In genomic region chr17:45123930-45124796, GRCh38 we compare ENCODE assay signal across 8 cellular contexts. TPM values are rescaled to one million over a fixed set of nuclear protein-coding genes. Genes with fewer than 3 reads are reported as not detected.
A peak's percentile ranks its signal among the peaks of the same experiment; 100 is the strongest.
DNase-seq lines count a peak whose midpoint lies in the region; ATAC-seq, FAIRE-seq and TF ChIP-seq lines count a peak whose summit lies in the region.

No MANE protein-coding gene starts in this region.

- ATAC-seq in A549 (peak; percentile 77 to 85), GM21723 (IDR thresholded peaks at IDR 0.05; ENCODE audit: unreplicated experiment) (no peak), HG03457 (IDR thresholded peaks at IDR 0.05; ENCODE audit: unreplicated experiment) (no peak)

- DNase-seq in A549 (ENCODE audit: low read depth in 1 of 2, low spot score in 1 of 2): peak; percentile 95 to 96
- DNase-seq in HFF-Myc (ENCODE audit: extremely low read depth, low read depth): peak; percentile 88
- peak; percentile 24 for DNase-seq in T-helper 22 cell (ENCODE audit: low read depth)
- DNase-seq in fibroblast of villous mesenchyme (ENCODE audit: low read depth): peak; percentile 89
- DNase-seq in SK-N-DZ (ENCODE audit: low spot score): no peak

- TF ChIP-seq POLR2A in A549 (IDR thresholded peaks at IDR 0.05; ENCODE audit: low read length): peak; percentile 32; the same call in 1 of the 2 replicates

- 6% methylated on average over 11 of the region's 15 CpGs for WGBS in A549 (ENCODE audit: missing lambda C conversion rate)

- 0 out of 3 replicates have a peak overlapping the region, but pooled peaks have one; percentile 10 for H3K4me3 ChIP-seq in A549
- no peak overlapping the region for H3K4me3 ChIP-seq in HFF-Myc (replicated peaks; ENCODE audit: low read depth, low read length)
- H3K4me3 ChIP-seq in fibroblast of villous mesenchyme (ENCODE audit: low read depth, low read length): no peak overlapping the region
- peak overlapping the region; percentile 50 for H3K4me3 ChIP-seq in skeletal muscle satellite cell (ENCODE audit: low read length)

- no peaks in the 10 kb centered on the region for H3K27me3 ChIP-seq in skeletal muscle satellite cell (ENCODE audit: control insufficient read depth, insufficient read depth, low read length)

- TF ChIP-seq CTCF in A549 (IDR thresholded peaks at IDR 0.05) (no peak), HFF-Myc (IDR thresholded peaks at IDR 0.05; ENCODE audit: low read depth, low read length, missing control alignments) (no peak), fibroblast of villous mesenchyme (IDR thresholded peaks at IDR 0.05; ENCODE audit: insufficient read depth, low read depth, low read length) (no peak)

- FAIRE-seq in A549 (lab: Jason Lieb, UNC): peak; percentile 94

- H3K4me1 ChIP-seq in A549: peaks cover 75% of the 10 kb centered on the region
- H3K4me1 ChIP-seq in skeletal muscle satellite cell (ENCODE audit: control insufficient read depth, insufficient read depth, low read length): peaks cover 41% of the 10 kb centered on the region

- H3K4me2 ChIP-seq in A549: peak overlapping the region; percentile 86
- H3K4me2 ChIP-seq in skeletal muscle satellite cell (ENCODE audit: low read length): peak overlapping the region; percentile 66

- POLR2A ChIA-PET in A549 (lab: Yijun Ruan, JAX): interaction anchor here (1.3 kb wide), 2 partner anchors 11 to 24 kb away, joined by 3 to 5 read pairs; partner anchors contain the start of genes ACBD4 and HEXIM1

- no peaks in the 10 kb centered on the region for H3K9me3 ChIP-seq in A549
- no peaks in the 10 kb centered on the region for H3K9me3 ChIP-seq in skeletal muscle satellite cell (replicated peaks; ENCODE audit: low read length)

- peak overlapping the region; percentile 95 to 98 for H3K27ac ChIP-seq in A549

- peak in 1 of 2 experiments; percentile 72; a peak in 2 of 5 replicates for TF ChIP-seq EP300 in A549 (IDR thresholded peaks at IDR 0.05)

- peak overlapping the region; percentile 69 for H3K9ac ChIP-seq in skeletal muscle satellite cell (ENCODE audit: low read depth, low read length)

- CTCF ChIA-PET in A549 (lab: Yijun Ruan, JAX): interaction anchor here (0.6 to 20.1 kb wide), 10 partner anchors 9 to 204 kb away, joined by 3 to 742 read pairs (median 8); partner anchors contain the start of genes ACBD4, HEXIM1, HEXIM2 and PLCD3

- TF ChIP-seq RAD21 in A549 (conservative IDR thresholded peaks at IDR 0.05 in 1 of 2, IDR thresholded peaks at IDR 0.05 in 1 of 2): peak in 1 of 2 experiments; percentile 26; a peak in 1 of 5 replicates

- H3K36me3 ChIP-seq in skeletal muscle satellite cell (ENCODE audit: insufficient read depth, low read length): peaks cover 7% of the 10 kb centered on the region

TF ChIP-seq in A549, 52 proteins besides CTCF, POLR2A, EP300 and RAD21 (continues in another document):
- TF ChIP-seq, protein P1, sequence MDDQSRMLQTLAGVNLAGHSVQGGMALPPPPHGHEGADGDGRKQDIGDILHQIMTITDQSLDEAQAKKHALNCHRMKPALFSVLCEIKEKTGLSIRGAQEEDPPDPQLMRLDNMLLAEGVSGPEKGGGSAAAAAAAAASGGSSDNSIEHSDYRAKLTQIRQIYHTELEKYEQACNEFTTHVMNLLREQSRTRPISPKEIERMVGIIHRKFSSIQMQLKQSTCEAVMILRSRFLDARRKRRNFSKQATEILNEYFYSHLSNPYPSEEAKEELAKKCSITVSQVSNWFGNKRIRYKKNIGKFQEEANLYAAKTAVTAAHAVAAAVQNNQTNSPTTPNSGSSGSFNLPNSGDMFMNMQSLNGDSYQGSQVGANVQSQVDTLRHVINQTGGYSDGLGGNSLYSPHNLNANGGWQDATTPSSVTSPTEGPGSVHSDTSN (IDR thresholded peaks at IDR 0.05): 0 out of 2 replicates have a peak, but pooled peaks have one; percentile 38
- TF ChIP-seq RCOR1 (IDR thresholded peaks at IDR 0.05; ENCODE audit: low read depth, low read length) (0 out of 2 replicates have a peak, but pooled peaks have one; percentile 15), HEYL (CRISPR knock-in tag; IDR thresholded peaks at IDR 0.05) (peak; percentile 86; the same call in 1 of the 2 replicates), SMC3 (IDR thresholded peaks at IDR 0.05) (0 out of 3 replicates have a peak, but pooled peaks have one; percentile 10), CEBPB (IDR thresholded peaks at IDR 0.05) (no peak), ZSCAN20 (CRISPR knock-in tag; IDR thresholded peaks at IDR 0.05) (no peak), GATA3 (IDR thresholded peaks at IDR 0.05; ENCODE audit: borderline replicate concordance) (peak; percentile 61; the same call in 1 of the 2 replicates), JUNB (IDR thresholded peaks at IDR 0.05) (peak; percentile 88), FOSB (CRISPR knock-in tag; IDR thresholded peaks at IDR 0.05) (0 out of 2 replicates have a peak, but pooled peaks have one; percentile 32), EHF (CRISPR knock-in tag; IDR thresholded peaks at IDR 0.05) (0 out of 2 replicates have a peak, but pooled peaks have one; percentile 19), TFCP2L1 (CRISPR knock-in tag; IDR thresholded peaks at IDR 0.05) (0 out of 2 replicates have a peak, but pooled peaks have one; percentile 51), POLR2AphosphoS2 (conservative IDR thresholded peaks at IDR 0.05; ENCODE audit: low read length) (no peak), HOXB5 (CRISPR knock-in tag; IDR thresholded peaks at IDR 0.05) (peak; percentile 70; the same call in 1 of the 2 replicates), MYC (IDR thresholded peaks at IDR 0.05; ENCODE audit: borderline replicate concordance, low read length) (peak; percentile 43; the same call in 1 of the 2 replicates), PHF8 (IDR thresholded peaks at IDR 0.05; ENCODE audit: borderline replicate concordance, low read depth) (no peak), MAX (IDR thresholded peaks at IDR 0.05) (peak; percentile 83), E2F6 (IDR thresholded peaks at IDR 0.05; ENCODE audit: borderline replicate concordance, low read depth) (peak; percentile 41; the same call in 1 of the 2 replicates)

RNA-seq across cellular contexts. Expression of gene PLCD3, which starts 8.2 kb away (rescaled TPM):
- 55.5 and 56.6 TPM in 2 replicates for polyA plus RNA-seq in A549 (2011; rRNA removed)
- polyA plus RNA-seq in A549 (2012; cell fraction: cytosol; rRNA removed): 98.3 and 162 TPM in 2 replicates
- polyA plus RNA-seq in A549 (2012; cell fraction: nucleus; rRNA removed): 215 and 231 TPM in 2 replicates
- polyA plus RNA-seq in A549 (2017; fragmentation: RNase III; extraction: RNeasy Plus Mini Kit Qiagen cat#74134 plus additional on column Dnase treatment): 104 to 107 TPM (median 105 TPM) in 3 replicates
- 138 and 167 TPM in 2 replicates for polyA minus RNA-seq in A549 (2011; rRNA and poly(A)+ RNA removed)
- 41.9 and 62.6 TPM in 2 replicates for total RNA-seq in fibroblast of villous mesenchyme
- 5.3 and 13.3 TPM in 2 replicates for total RNA-seq in skeletal muscle satellite cell (2012; rRNA removed)
- 14.7 and 16.2 TPM in 2 replicates for polyA plus RNA-seq in SK-N-DZ (2014; cell fraction: cytosol; rRNA removed)
- 17.1 and 17.3 TPM in 2 replicates for polyA plus RNA-seq in SK-N-DZ (2014; cell fraction: nucleus; rRNA removed)

RNA-seq across cellular contexts. Expression of gene ACBD4, which starts 11.3 kb away (rescaled TPM):
- 11.2 and 11.4 TPM in 2 replicates for polyA plus RNA-seq in A549 (2011; rRNA removed)
- 9.6 and 13.5 TPM in 2 replicates for polyA plus RNA-seq in A549 (2012; cell fraction: cytosol; rRNA removed)
- 34.8 and 36.5 TPM in 2 replicates for polyA plus RNA-seq in A549 (2012; cell fraction: nucleus; rRNA removed)
- polyA plus RNA-seq in A549 (2017; fragmentation: RNase III; extraction: RNeasy Plus Mini Kit Qiagen cat#74134 plus additional on column Dnase treatment): 13.0 to 14.8 TPM (median 13.7 TPM) in 3 replicates
- 10.6 and 12.4 TPM in 2 replicates for polyA minus RNA-seq in A549 (2011; rRNA and poly(A)+ RNA removed)
- total RNA-seq in fibroblast of villous mesenchyme: 6.1 and 6.9 TPM in 2 replicates
- total RNA-seq in skeletal muscle satellite cell (2012; rRNA removed): 0.87 and 4.6 TPM in 2 replicates
- polyA plus RNA-seq in SK-N-DZ (2014; cell fraction: cytosol; rRNA removed): 6.4 TPM in 2 replicates
- 21.1 and 23.7 TPM in 2 replicates for polyA plus RNA-seq in SK-N-DZ (2014; cell fraction: nucleus; rRNA removed)

RNA-seq across cellular contexts. Expression of gene HEXIM1, which starts 24.1 kb away (rescaled TPM):
- 39.3 and 54.0 TPM in 2 replicates for polyA plus RNA-seq in A549 (2011; rRNA removed)
- polyA plus RNA-seq in A549 (2012; cell fraction: cytosol; rRNA removed): 64.8 and 66.9 TPM in 2 replicates
- polyA plus RNA-seq in A549 (2012; cell fraction: nucleus; rRNA removed): 44.8 and 55.9 TPM in 2 replicates
- polyA plus RNA-seq in A549 (2017; fragmentation: RNase III; extraction: RNeasy Plus Mini Kit Qiagen cat#74134 plus additional on column Dnase treatment): 118 to 143 TPM (median 131 TPM) in 3 replicates
- 17.3 and 25.6 TPM in 2 replicates for polyA minus RNA-seq in A549 (2011; rRNA and poly(A)+ RNA removed)
- total RNA-seq in fibroblast of villous mesenchyme: 8.4 and 11.7 TPM in 2 replicates
- 4.2 and 4.3 TPM in 2 replicates for total RNA-seq in skeletal muscle satellite cell (2012; rRNA removed)
- 1.4 TPM in 2 replicates for polyA plus RNA-seq in SK-N-DZ (2014; cell fraction: cytosol; rRNA removed)
- 0.97 and 2.7 TPM in 2 replicates for polyA plus RNA-seq in SK-N-DZ (2014; cell fraction: nucleus; rRNA removed)

RNA-seq across cellular contexts. Expression of gene HEXIM2, which starts 37.5 kb away (rescaled TPM):
- polyA plus RNA-seq in A549 (2011; rRNA removed) (14.5 and 15.5 TPM in 2 replicates), A549 (2017; fragmentation: RNase III; extraction: RNeasy Plus Mini Kit Qiagen cat#74134 plus additional on column Dnase treatment) (16.1 to 23.1 TPM (median 21.2 TPM) in 3 replicates)
- 15.9 and 18.5 TPM in 2 replicates for polyA plus RNA-seq in A549 (2012; cell fraction: cytosol; rRNA removed)
- polyA plus RNA-seq in A549 (2012; cell fraction: nucleus; rRNA removed): 17.5 and 17.7 TPM in 2 replicates
- polyA minus RNA-seq in A549 (2011; rRNA and poly(A)+ RNA removed): 10.0 and 13.8 TPM in 2 replicates
- 6.1 and 6.9 TPM in 2 replicates for total RNA-seq in fibroblast of villous mesenchyme
- 4.6 and 8.3 TPM in 2 replicates for total RNA-seq in skeletal muscle satellite cell (2012; rRNA removed)
- polyA plus RNA-seq in SK-N-DZ (2014; cell fraction: cytosol; rRNA removed): 9.7 and 10.2 TPM in 2 replicates
- 7.2 and 8.5 TPM in 2 replicates for polyA plus RNA-seq in SK-N-DZ (2014; cell fraction: nucleus; rRNA removed)

Comparison
In these comparisons a context has a peak if more than half of its experiments do, and no peak if none do; other contexts are left out.
1. ATAC-seq: peak in A549 (2 of 2); none in GM21723 (single experiment) and HG03457 (single experiment).
2. H3K4me3 ChIP-seq: peak in A549 (single experiment) and skeletal muscle satellite cell (single experiment); none in HFF-Myc (single experiment) and fibroblast of villous mesenchyme (single experiment).